ENCODE assay signal across 1 cellular context in genomic region chr16:4271176-4272113, GRCh38.
A peak's percentile ranks its signal among the peaks of the same experiment; 100 is the strongest.
TF ChIP-seq lines count a peak whose summit lies in the region.

No MANE protein-coding gene starts in this region.

TF ChIP-seq in HepG2, 621 proteins besides CTCF, POLR2A, EP300 and RAD21 (continued from another document and continues in another):
- TF ChIP-seq ZNF142 (CRISPR knock-in tag; IDR thresholded peaks at IDR 0.05), result peak; percentile 92
- TF ChIP-seq TIGD3 (CRISPR knock-in tag; IDR thresholded peaks at IDR 0.05; ENCODE audit: borderline replicate concordance), result peak; percentile 81; the same call in 1 of the 2 replicates
- no peak for TF ChIP-seq ZNF737 (CRISPR knock-in tag; IDR thresholded peaks at IDR 0.05; ENCODE audit: borderline replicate concordance)
- TF ChIP-seq ZFP82 (CRISPR knock-in tag; IDR thresholded peaks at IDR 0.05; ENCODE audit: borderline replicate concordance), result no peak
- 0 out of 2 replicates have a peak, but pooled peaks have one; percentile 17 for TF ChIP-seq ELF3 (CRISPR knock-in tag; IDR thresholded peaks at IDR 0.05)
- TF ChIP-seq MAFF (IDR thresholded peaks at IDR 0.05; ENCODE audit: low read depth, low read length), result no peak
- TF ChIP-seq DMAP1 (CRISPR knock-in tag; IDR thresholded peaks at IDR 0.05), result peak; percentile 97
- TF ChIP-seq SOX6 (IDR thresholded peaks at IDR 0.05), result no peak
- peak; percentile 77 for TF ChIP-seq SOX6 (CRISPR knock-in tag; IDR thresholded peaks at IDR 0.05)
- no peak for TF ChIP-seq ZKSCAN5 (CRISPR knock-in tag; IDR thresholded peaks at IDR 0.05)
- TF ChIP-seq ZNF549 (CRISPR knock-in tag; IDR thresholded peaks at IDR 0.05), result no peak
- TF ChIP-seq AHDC1 (CRISPR knock-in tag; IDR thresholded peaks at IDR 0.05; ENCODE audit: borderline replicate concordance), result no peak
- TF ChIP-seq ATF1 (CRISPR knock-in tag; IDR thresholded peaks at IDR 0.05), result no peak
- peak; percentile 91 for TF ChIP-seq HCFC1 (IDR thresholded peaks at IDR 0.05; ENCODE audit: low read depth, low read length)
- no peak for TF ChIP-seq TRIM24 (CRISPR knock-in tag; IDR thresholded peaks at IDR 0.05)
- no peak for TF ChIP-seq NR2F6 (IDR thresholded peaks at IDR 0.05)
- peak; percentile 51; the same call in 1 of the 2 replicates for TF ChIP-seq NR2F6 (CRISPR knock-in tag; IDR thresholded peaks at IDR 0.05)
- TF ChIP-seq MEIS1 (CRISPR knock-in tag; IDR thresholded peaks at IDR 0.05; ENCODE audit: borderline replicate concordance), result peak; percentile 45; the same call in 1 of the 2 replicates
- peak; percentile 46 for TF ChIP-seq SPEN (CRISPR knock-in tag; IDR thresholded peaks at IDR 0.05; ENCODE audit: low read depth)
- peak; percentile 38; the same call in 1 of the 2 replicates for TF ChIP-seq BATF2 (CRISPR knock-in tag; IDR thresholded peaks at IDR 0.05)
- 0 out of 2 replicates have a peak, but pooled peaks have one; percentile 79 for TF ChIP-seq KIAA2018 (CRISPR knock-in tag; IDR thresholded peaks at IDR 0.05; ENCODE audit: borderline replicate concordance)
- peak; percentile 91 for TF ChIP-seq TFDP2 (CRISPR knock-in tag; IDR thresholded peaks at IDR 0.05)
- no peak for TF ChIP-seq ZNF367 (CRISPR knock-in tag; IDR thresholded peaks at IDR 0.05; ENCODE audit: borderline replicate concordance)
- TF ChIP-seq NFE2L1 (CRISPR knock-in tag; IDR thresholded peaks at IDR 0.05; ENCODE audit: borderline replicate concordance), result no peak; the same call in 1 of the 2 replicates
- no peak for TF ChIP-seq RFX5 (IDR thresholded peaks at IDR 0.05; ENCODE audit: low read depth, low read length)
- TF ChIP-seq HOXA7 (CRISPR knock-in tag; IDR thresholded peaks at IDR 0.05), result no peak
- TF ChIP-seq SIX1 (CRISPR knock-in tag; IDR thresholded peaks at IDR 0.05; ENCODE audit: borderline replicate concordance), result no peak
- no peak for TF ChIP-seq FIP1L1 (IDR thresholded peaks at IDR 0.05; ENCODE audit: borderline replicate concordance, insufficient read depth, low read depth, low read length)
- peak; percentile 89; the same call in 1 of the 3 replicates for TF ChIP-seq MXI1 (IDR thresholded peaks at IDR 0.05; ENCODE audit: borderline replicate concordance, low read depth, low read length)
- TF ChIP-seq ATF4 (CRISPR knock-in tag; IDR thresholded peaks at IDR 0.05), result peak in 1 of 2 experiments; percentile 29; a peak in 2 of 4 replicates
- TF ChIP-seq ZNF484 (CRISPR knock-in tag; IDR thresholded peaks at IDR 0.05; ENCODE audit: borderline replicate concordance, low read depth), result 0 out of 2 replicates have a peak, but pooled peaks have one; percentile 21
- TF ChIP-seq ZNF263 (CRISPR knock-in tag; IDR thresholded peaks at IDR 0.05), result no peak
- no peak for TF ChIP-seq ZNF567 (CRISPR knock-in tag; IDR thresholded peaks at IDR 0.05; ENCODE audit: borderline replicate concordance)
